Comparison of ENCODE assay signal across 14 cellular contexts in genomic region chr1:3890389-3891328, GRCh38. TPM values are rescaled to one million over a fixed set of nuclear protein-coding genes. Genes with fewer than 3 reads are reported as not detected.
A peak's percentile ranks its signal among the peaks of the same experiment; 100 is the strongest.
DNase-seq lines count a peak whose midpoint lies in the region; ATAC-seq and TF ChIP-seq lines count a peak whose summit lies in the region.
"Had no signal": no experiment of that assay in that cellular context is flagged by ENCODE, and none has a peak within 500 bp of the region (broad histone marks: within the 10 kb centered on the region; RNA-seq: fewer than 3 reads in every experiment).

No MANE protein-coding gene starts in this region.

- no peak overlapping the region for H3K4me3 ChIP-seq in MM.1S (ENCODE audit: low read length)

- H3K27ac Mint-ChIP-seq in activated T-helper 17 cell treated with anti-CD3 and anti-CD28 coated beads, Interleukin-2, amount 50 U/mL, for 72 hours = peak overlapping the region; percentile 89
- peak overlapping the region; percentile 96 for H3K27ac Mint-ChIP-seq in natural killer cell

- H3K79me2 ChIP-seq in MM.1S (ENCODE audit: low read length) = peaks cover 25% of the 10 kb centered on the region

- no peaks in the 10 kb centered on the region for H3K27me3 Mint-ChIP-seq in activated T-helper 17 cell treated with anti-CD3 and anti-CD28 coated beads, Interleukin-2, amount 50 U/mL, for 72 hours
- no peaks in the 10 kb centered on the region for H3K27me3 Mint-ChIP-seq in natural killer cell (ENCODE audit: low read depth in 2 of 2)

- TF ChIP-seq CTCF in GM10248 (IDR thresholded peaks at IDR 0.05; ENCODE audit: control extremely low read depth, extremely low read depth, low read depth, missing control alignments) (no peak), natural killer cell (IDR thresholded peaks at IDR 0.05) (no peak), MM.1S (IDR thresholded peaks at IDR 0.05; ENCODE audit: low read length) (no peak)

- H3K9me3 ChIP-seq in MM.1S (replicated peaks; ENCODE audit: insufficient read depth, low read length) = no peaks in the 10 kb centered on the region
- H3K9me3 ChIP-seq: heart right ventricle had no signal

- no peak overlapping the region for H2AFZ ChIP-seq in MM.1S (ENCODE audit: low read length)

- no peaks in the 10 kb centered on the region for H3F3A ChIP-seq in MM.1S (ENCODE audit: insufficient read depth, low read length)

- H3K9me3 Mint-ChIP-seq in activated T-helper 17 cell treated with anti-CD3 and anti-CD28 coated beads, Interleukin-2, amount 50 U/mL, for 72 hours = no peaks in the 10 kb centered on the region
- no peaks in the 10 kb centered on the region for H3K9me3 Mint-ChIP-seq in natural killer cell

- H3K4me3 Mint-ChIP-seq in activated T-helper 17 cell treated with anti-CD3 and anti-CD28 coated beads, Interleukin-2, amount 50 U/mL, for 72 hours = peak overlapping the region; percentile 67
- peak overlapping the region; percentile 85 for H3K4me3 Mint-ChIP-seq in natural killer cell

- intact Hi-C loops in natural killer cell (cut with micrococcal nuclease) = loop anchor here (1.0 kb wide), 2 partner anchors 7 to 10 kb away; partner anchors contain the start of gene C1orf174

- H3K4me1 ChIP-seq in MM.1S (ENCODE audit: low read length) = no peaks in the 10 kb centered on the region

- H3K4me2 ChIP-seq in MM.1S (ENCODE audit: low read depth, low read length) = no peak overlapping the region

- ATAC-seq in HG03175 (IDR thresholded peaks at IDR 0.05; ENCODE audit: unreplicated experiment) = peak; percentile 56
- ATAC-seq in activated T-helper 17 cell treated with anti-CD3 and anti-CD28 coated beads, Interleukin-2, amount 50 U/mL, for 72 hours (replicated peaks) = peak; percentile 83
- peak; percentile 78 to 90 (median 87) for ATAC-seq in natural killer cell
- ATAC-seq: HCT116 had no signal

- H3K36me3 Mint-ChIP-seq in activated T-helper 17 cell treated with anti-CD3 and anti-CD28 coated beads, Interleukin-2, amount 50 U/mL, for 72 hours (ENCODE audit: low read depth) = peaks cover 71% of the 10 kb centered on the region
- H3K36me3 Mint-ChIP-seq in natural killer cell = no peaks in the 10 kb centered on the region

- no peaks in the 10 kb centered on the region for H3K9me2 ChIP-seq in MM.1S (replicated peaks; ENCODE audit: insufficient read depth, low read length)

- H3K4me1 Mint-ChIP-seq in activated T-helper 17 cell treated with anti-CD3 and anti-CD28 coated beads, Interleukin-2, amount 50 U/mL, for 72 hours = peaks cover 17% of the 10 kb centered on the region
- H3K4me1 Mint-ChIP-seq in natural killer cell = peaks cover 15 to 24% of the 10 kb centered on the region in 2 donors

- DNase-seq in GM10248 (ENCODE audit: extremely low spot score) = peak; percentile 50
- no peak for DNase-seq in natural killer cell
- no peak for DNase-seq in T-helper 9 cell
- DNase-seq in MM.1S = no peak
- DNase-seq in NCI-H146 (lab: John Stamatoyannopoulos, UW) = no peak
- DNase-seq in SW480 (ENCODE audit: low spot score) = no peak
- DNase-seq: activated gamma-delta T cell treated with Interleukin-2 at 50 U/mL for 16 hours, DND-41, heart right ventricle, NCI-H1092 treated with DMSO at 0.1 percent for 48 hours, NCI-H82 had no signal

- POLR2A ChIA-PET in GM10248 (lab: Yijun Ruan, JAX) = no interaction called here

- no peak overlapping the region for H3K27ac ChIP-seq in MM.1S (ENCODE audit: low read length)

- H3K27me3 ChIP-seq in MM.1S (replicated peaks; ENCODE audit: insufficient read depth, low read length) = no peaks in the 10 kb centered on the region
- H3K27me3 ChIP-seq: heart right ventricle had no signal

- no peaks in the 10 kb centered on the region; the same call in 1 of the 2 replicates for H3K36me3 ChIP-seq in MM.1S (replicated peaks; ENCODE audit: insufficient read depth, low read length)

- no peak overlapping the region for H3K9ac ChIP-seq in MM.1S (ENCODE audit: low read length)

- CTCF ChIA-PET in GM10248 (lab: Yijun Ruan, JAX) = interaction anchor here (1.3 kb wide), 1 partner anchor 17 kb away, joined by 3 read pairs; no protein-coding TSS in a partner anchor

- H4K20me1 ChIP-seq in MM.1S (ENCODE audit: insufficient read depth, low read length) = no peaks in the 10 kb centered on the region

RNA-seq across cellular contexts. Expression of gene C1orf174, which starts 9.4 kb away (rescaled TPM):
- total RNA-seq in activated T-helper 17 cell treated with anti-CD3 and anti-CD28 coated beads, Interleukin-2, amount 50 U/mL, for 72 hours = 10 to 100 TPM; 25.1 to 33.2 TPM
- 10 to 100 TPM; 52.9 to 62.3 (median 61.5) TPM for total RNA-seq in natural killer cell

RNA-seq across cellular contexts. Expression of gene DFFB, which starts 33.4 kb away (rescaled TPM):
- total RNA-seq in activated T-helper 17 cell treated with anti-CD3 and anti-CD28 coated beads, Interleukin-2, amount 50 U/mL, for 72 hours = 10 to 100 TPM; 13.0 to 18.5 TPM
- total RNA-seq in natural killer cell = 10 to 100 TPM; 18.3 to 27.8 (median 18.5) TPM

RNA-seq across cellular contexts. Expression of gene CEP104, which starts 33.6 kb away (rescaled TPM):
- 10 to 100 TPM; 17.8 to 39.4 TPM for total RNA-seq in activated T-helper 17 cell treated with anti-CD3 and anti-CD28 coated beads, Interleukin-2, amount 50 U/mL, for 72 hours
- 10 to 100 TPM; 37.1 to 60.2 (median 51.8) TPM for total RNA-seq in natural killer cell
